1 cellular context compared by ENCODE assay signal in genomic region chr17:61389670-61390478, GRCh38.
TF ChIP-seq lines count a peak whose summit lies in the region.

No MANE protein-coding gene starts in this region.

TF ChIP-seq in HEK293T, 16 proteins besides CTCF, POLR2A, EP300 and RAD21 (continued from another document):
- no peak for TF ChIP-seq ARNT (IDR thresholded peaks at IDR 0.05)
